In the genomic region with DNA sequence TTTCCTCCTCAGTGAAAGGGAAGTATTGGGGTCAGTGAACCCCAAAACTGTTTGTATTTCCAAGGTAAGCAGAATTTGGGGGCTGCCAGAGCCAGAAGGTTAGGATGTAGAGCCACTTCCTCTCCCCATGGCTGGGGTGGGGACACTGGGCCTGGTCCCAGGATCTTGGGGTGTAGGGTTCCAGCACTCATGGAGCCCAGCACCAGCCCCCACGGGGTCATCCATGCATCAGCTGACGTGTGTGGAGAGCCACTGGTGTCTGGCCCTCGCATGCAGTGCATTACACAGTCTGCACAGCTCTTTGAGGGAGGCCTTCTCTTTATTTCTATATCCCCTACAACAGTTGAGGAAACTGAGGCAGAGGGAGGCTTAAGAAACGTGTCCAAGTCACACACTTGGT, we compare ENCODE assay signal across 15 cellular contexts.
DNase-seq lines count a peak whose midpoint lies in the region; ATAC-seq, FAIRE-seq and TF ChIP-seq lines count a peak whose summit lies in the region.
"Had no signal": no experiment of that assay in that cellular context is flagged by ENCODE, and none has a peak within 500 bp of the region (broad histone marks: within the 10 kb centered on the region; RNA-seq: fewer than 3 reads in every experiment).

No MANE protein-coding gene starts in this region.

- TF ChIP-seq POLR2A in endothelial cell of umbilical vein (IDR thresholded peaks at IDR 0.05; ENCODE audit: low read depth, low read length) = no peak
- TF ChIP-seq POLR2A in transverse colon (IDR thresholded peaks at IDR 0.05) = no peak
- TF ChIP-seq POLR2A in GM12892 (IDR thresholded peaks at IDR 0.05; ENCODE audit: low read depth, low read length) = no peak

- POLR2A ChIA-PET in endothelial cell of umbilical vein (lab: Charles Lee) = no interaction called here

- TF ChIP-seq EP300 in transverse colon (IDR thresholded peaks at IDR 0.05; ENCODE audit: low read depth) = no peak

- H3K27ac Mint-ChIP-seq in osteocyte (ENCODE audit: unreplicated experiment) = peak overlapping the region; percentile 93
- H3K27ac Mint-ChIP-seq: activated CD8-positive, alpha-beta memory T cell treated with anti-CD3 and anti-CD28 coated beads, Interleukin-2, amount 10 ng/mL, durations not matched to agents 7 days and 5 days; activated naive CD8-positive, alpha-beta T cell treated with anti-CD3 and anti-CD28 coated beads for 36 hours; CD4-positive, alpha-beta memory T cell; stimulated activated naive B cell treated with anti-CD40 and anti-IgM and Interleukin-4, amounts not matched to agents 10 μg/mL and 1 μg/mL and 100 μg/mL, for 72 hours had no signal

- TF ChIP-seq CTCF in endothelial cell of umbilical vein (IDR thresholded peaks at IDR 0.05; ENCODE audit: extremely low read depth in 1 of 2, insufficient read depth in 1 of 2, low read depth in 1 of 2, low read length in 2 of 2) (no peak), osteocyte (IDR thresholded peaks at IDR 0.05) (no peak), transverse colon (IDR thresholded peaks at IDR 0.05) (no peak)

- no peaks in the 10 kb centered on the region for H3K27me3 Mint-ChIP-seq in osteocyte (ENCODE audit: unreplicated experiment)
- H3K27me3 Mint-ChIP-seq: activated CD8-positive, alpha-beta memory T cell treated with anti-CD3 and anti-CD28 coated beads, Interleukin-2, amount 10 ng/mL, durations not matched to agents 7 days and 5 days; activated naive CD8-positive, alpha-beta T cell treated with anti-CD3 and anti-CD28 coated beads for 36 hours; CD4-positive, alpha-beta memory T cell; stimulated activated naive B cell treated with anti-CD40 and anti-IgM and Interleukin-4, amounts not matched to agents 10 μg/mL and 1 μg/mL and 100 μg/mL, for 72 hours had no signal

- H4K20me1 ChIP-seq in endothelial cell of umbilical vein (replicated peaks; ENCODE audit: control insufficient read depth, extremely low read depth, insufficient read depth, low read length) = no peaks in the 10 kb centered on the region

- H3K27me3 ChIP-seq in endothelial cell of umbilical vein (ENCODE audit: control insufficient read depth in 2 of 2, insufficient read depth in 2 of 2, low read length in 2 of 2) = no peaks in the 10 kb centered on the region
- no peaks in the 10 kb centered on the region for H3K27me3 ChIP-seq in transverse colon

- no peak for FAIRE-seq in endothelial cell of umbilical vein (lab: Jason Lieb, UNC)
- FAIRE-seq in GM12892 (lab: Jason Lieb, UNC) = no peak

- H3K9ac ChIP-seq in endothelial cell of umbilical vein (replicated peaks; ENCODE audit: extremely low read depth, insufficient read depth, low read length) = peak overlapping the region; percentile 49

- intact Hi-C loops in endothelial cell of umbilical vein (cut with micrococcal nuclease) (no loop called here), transverse colon (cut with DNase I; ENCODE audit: low total_unique reads) (no loop called here)

- H2AFZ ChIP-seq in endothelial cell of umbilical vein (ENCODE audit: low read depth, low read length) = no peak overlapping the region

- CTCF ChIA-PET in endothelial cell of umbilical vein (lab: Charles Lee) = interaction anchor here (0.9 to 4.7 kb wide), 5 partner anchors 10 to 42 kb away, joined by 3 to 41 read pairs (median 10); no protein-coding TSS in a partner anchor

- BruUV-seq in endothelial cell of umbilical vein (replicated peaks; lab: Mats Ljungman, UMichigan) = no TSS peak

- no peak overlapping the region for H3K4me3 Mint-ChIP-seq in osteocyte (ENCODE audit: unreplicated experiment)
- H3K4me3 Mint-ChIP-seq: activated CD8-positive, alpha-beta memory T cell treated with anti-CD3 and anti-CD28 coated beads, Interleukin-2, amount 10 ng/mL, durations not matched to agents 7 days and 5 days; activated naive CD8-positive, alpha-beta T cell treated with anti-CD3 and anti-CD28 coated beads for 36 hours; CD4-positive, alpha-beta memory T cell; stimulated activated naive B cell treated with anti-CD40 and anti-IgM and Interleukin-4, amounts not matched to agents 10 μg/mL and 1 μg/mL and 100 μg/mL, for 72 hours had no signal

- H3K9me3 ChIP-seq in endothelial cell of umbilical vein (replicated peaks; ENCODE audit: control insufficient read depth, insufficient read depth, low read length) (no peaks in the 10 kb centered on the region), transverse colon (no peaks in the 10 kb centered on the region)

- H3K79me2 ChIP-seq in endothelial cell of umbilical vein (ENCODE audit: control insufficient read depth, insufficient read depth, low read length) = peaks cover 37% of the 10 kb centered on the region

- no peaks in the 10 kb centered on the region for H3K9me1 ChIP-seq in endothelial cell of umbilical vein (replicated peaks; ENCODE audit: control insufficient read depth, extremely low read depth, insufficient read depth, low read length)

- DNase-seq in endothelial cell of umbilical vein (ENCODE audit: low read depth, low spot score) (no peak), osteocyte (ENCODE audit: extremely low spot score, unreplicated experiment) (no peak), transverse colon (no peak), GM12892 (ENCODE audit: insufficient read length) (no peak), MV-4-11 (lab: John Stamatoyannopoulos, UW) (no peak)
- DNase-seq in stimulated activated CD4-positive, alpha-beta T cell treated with anti-CD3 and anti-CD28 coated beads, Interleukin-4, amount 100 ng/mL, for 4 hours = no peak
- DNase-seq: activated CD8-positive, alpha-beta memory T cell treated with anti-CD3 and anti-CD28 coated beads, Interleukin-2, amount 10 ng/mL, durations not matched to agents 7 days and 5 days; activated naive CD8-positive, alpha-beta T cell treated with anti-CD3 and anti-CD28 coated beads for 36 hours; CD4-positive, alpha-beta memory T cell; GDM1; H7; stimulated activated CD4-positive, alpha-beta T cell treated with anti-CD3 and anti-CD28 coated beads, Interleukin-2, amount 100 ng/mL, for 48 hours; stimulated activated naive B cell treated with anti-CD40 and anti-IgM and Interleukin-4, amounts not matched to agents 10 μg/mL and 1 μg/mL and 100 μg/mL, for 72 hours; WERI-Rb-1 had no signal

- H3K27ac ChIP-seq in endothelial cell of umbilical vein (ENCODE audit: insufficient read depth, low read depth, low read length) = peak overlapping the region; percentile 95
- H3K27ac ChIP-seq in transverse colon = peak overlapping the region; percentile 75 to 87 (median 85)
- H3K27ac ChIP-seq: WERI-Rb-1 had no signal

- peaks cover 13% of the 10 kb centered on the region for H3K36me3 Mint-ChIP-seq in osteocyte (ENCODE audit: unreplicated experiment)
- H3K36me3 Mint-ChIP-seq: activated CD8-positive, alpha-beta memory T cell treated with anti-CD3 and anti-CD28 coated beads, Interleukin-2, amount 10 ng/mL, durations not matched to agents 7 days and 5 days; activated naive CD8-positive, alpha-beta T cell treated with anti-CD3 and anti-CD28 coated beads for 36 hours; stimulated activated naive B cell treated with anti-CD40 and anti-IgM and Interleukin-4, amounts not matched to agents 10 μg/mL and 1 μg/mL and 100 μg/mL, for 72 hours had no signal

- in situ Hi-C loops in transverse colon (cut with MboI; ENCODE audit: low pct_ligation_motif_present in 1 of 4, low pct_unique_long_range_greater_than_20kb in 1 of 4, low sequenced_read_pairs in 3 of 4) = no loop called here

- H3K4me1 ChIP-seq in endothelial cell of umbilical vein (ENCODE audit: control insufficient read depth, extremely low read depth, insufficient read depth, low read length) = peaks cover 48% of the 10 kb centered on the region
- H3K4me1 ChIP-seq in transverse colon = peaks cover 47 to 68% (median 62%) of the 10 kb centered on the region in 4 donors

- H3K4me1 Mint-ChIP-seq in osteocyte (ENCODE audit: unreplicated experiment) = peaks cover 64% of the 10 kb centered on the region
- H3K4me1 Mint-ChIP-seq: activated CD8-positive, alpha-beta memory T cell treated with anti-CD3 and anti-CD28 coated beads, Interleukin-2, amount 10 ng/mL, durations not matched to agents 7 days and 5 days; activated naive CD8-positive, alpha-beta T cell treated with anti-CD3 and anti-CD28 coated beads for 36 hours had no signal

- H3K4me2 ChIP-seq in endothelial cell of umbilical vein (ENCODE audit: insufficient read depth, low read length) = no peak overlapping the region

- no peak for ATAC-seq in SK-N-SH treated with all-trans-retinoic acid at 6 μM for 48 hours
- ATAC-seq: activated CD8-positive, alpha-beta memory T cell treated with anti-CD3 and anti-CD28 coated beads, Interleukin-2, amount 10 ng/mL, durations not matched to agents 7 days and 5 days; stimulated activated naive B cell treated with anti-CD40 and anti-IgM and Interleukin-4, amounts not matched to agents 10 μg/mL and 1 μg/mL and 100 μg/mL, for 72 hours had no signal

- dilution Hi-C loops in endothelial cell of umbilical vein (cut with MboI; ENCODE audit: extremely low pct_ligation_motif_present, low sequenced_read_pairs) = no loop called here

- 51% methylated on average over 4 of the region's 4 CpGs; no CpG with 5 or more reads in 1 of the 2 donors for WGBS in transverse colon (ENCODE audit: low coverage in 1 of 2), 2 donors

- no peaks in the 10 kb centered on the region for H3K9me3 Mint-ChIP-seq in osteocyte (ENCODE audit: unreplicated experiment)
- H3K9me3 Mint-ChIP-seq: activated naive CD8-positive, alpha-beta T cell treated with anti-CD3 and anti-CD28 coated beads for 36 hours; CD4-positive, alpha-beta memory T cell; stimulated activated naive B cell treated with anti-CD40 and anti-IgM and Interleukin-4, amounts not matched to agents 10 μg/mL and 1 μg/mL and 100 μg/mL, for 72 hours had no signal

- H3K4me3 ChIP-seq in endothelial cell of umbilical vein (replicated peaks in 1 of 3; ENCODE audit: insufficient read depth in 1 of 3, low read depth in 1 of 3, low read length in 3 of 3) (no peak overlapping the region), transverse colon (no peak overlapping the region)

- H3K36me3 ChIP-seq in endothelial cell of umbilical vein (ENCODE audit: control insufficient read depth in 2 of 2, extremely low read depth in 1 of 2, insufficient read depth in 2 of 2, low read length in 2 of 2) (peaks cover 0 to 16% of the 10 kb centered on the region in 2 experiments), transverse colon (no peaks in the 10 kb centered on the region)
- H3K36me3 ChIP-seq: WERI-Rb-1 had no signal

TF ChIP-seq in SK-N-SH treated with all-trans-retinoic acid at 6 μM for 48 hours, 23 proteins besides CTCF, POLR2A, EP300 and RAD21 (continues in another document):
- TF ChIP-seq ISL1 (CRISPR knock-in tag; IDR thresholded peaks at IDR 0.05) (peak; percentile 1; the same call in 1 of the 2 replicates), SNAI2 (CRISPR knock-in tag; IDR thresholded peaks at IDR 0.05) (no peak)

TF ChIP-seq in endothelial cell of umbilical vein, 7 proteins besides CTCF, POLR2A, EP300 and RAD21 (continues in another document):
- no peak for TF ChIP-seq JUN (IDR thresholded peaks at IDR 0.05; ENCODE audit: borderline replicate concordance, insufficient read depth, insufficient read length, low read depth)
- no peak for TF ChIP-seq MYC (IDR thresholded peaks at IDR 0.05; ENCODE audit: low read depth, low read length)
- no peak for TF ChIP-seq GATA2 (IDR thresholded peaks at IDR 0.05; ENCODE audit: insufficient read depth, insufficient read length, low read depth, low read length)
- TF ChIP-seq FOS (IDR thresholded peaks at IDR 0.05; ENCODE audit: borderline replicate concordance, insufficient read depth, low read length) = no peak
- TF ChIP-seq POLR2AphosphoS5 (IDR thresholded peaks at IDR 0.05; ENCODE audit: insufficient read depth, low read depth, low read length) = no peak
